ENCODE assay signal across 1 cellular context in genomic region chr3:196988241-196989029, GRCh38.
A peak's percentile ranks its signal among the peaks of the same experiment; 100 is the strongest.
TF ChIP-seq lines count a peak whose summit lies in the region.

No MANE protein-coding gene starts in this region.

TF ChIP-seq in K562, 482 proteins besides CTCF, POLR2A, EP300 and RAD21 (continued from another document):
- TF ChIP-seq ZC3H4 (CRISPR knock-in tag; IDR thresholded peaks at IDR 0.05; ENCODE audit: borderline replicate concordance) (no peak), BRD9 (IDR thresholded peaks at IDR 0.05; ENCODE audit: low read depth, partially characterized antibody) (peak; percentile 67), ZNF449 (CRISPR knock-in tag; IDR thresholded peaks at IDR 0.05) (peak; percentile 82; the same call in 1 of the 2 replicates), SNAPC5 (CRISPR knock-in tag; IDR thresholded peaks at IDR 0.05) (no peak), KAT7 (CRISPR knock-in tag; IDR thresholded peaks at IDR 0.05; ENCODE audit: borderline replicate concordance) (0 out of 2 replicates have a peak, but pooled peaks have one; percentile 32), ZFX (CRISPR knock-in tag; IDR thresholded peaks at IDR 0.05) (peak; percentile 59), ELF4 (CRISPR knock-in tag; IDR thresholded peaks at IDR 0.05) (0 out of 2 replicates have a peak, but pooled peaks have one; percentile 25), ZNF140 (CRISPR knock-in tag; IDR thresholded peaks at IDR 0.05) (no peak), REST (CRISPR knock-in tag; IDR thresholded peaks at IDR 0.05; ENCODE audit: low read depth) (no peak), PHF21A (IDR thresholded peaks at IDR 0.05; ENCODE audit: borderline replicate concordance, low read depth) (no peak), BCLAF1 (IDR thresholded peaks at IDR 0.05; ENCODE audit: borderline replicate concordance in 1 of 2, control insufficient read depth in 1 of 2, low read depth in 2 of 2, low read length in 1 of 2) (no peak), PCBP1 (IDR thresholded peaks at IDR 0.05; ENCODE audit: low read depth, low read length, poor library complexity, severe bottlenecking) (no peak), SNIP1 (IDR thresholded peaks at IDR 0.05; ENCODE audit: low read depth) (no peak), RBFOX2 (IDR thresholded peaks at IDR 0.05; ENCODE audit: low read depth, low read length) (0 out of 2 replicates have a peak, but pooled peaks have one; percentile 29), MYBL2 (IDR thresholded peaks at IDR 0.05; ENCODE audit: low read depth) (no peak), MYBL2 (CRISPR knock-in tag; IDR thresholded peaks at IDR 0.05; ENCODE audit: borderline replicate concordance) (no peak)
TF ChIP-seq in K562: peak in this region for 167.
